In genomic region chr21:37620401-37620800, GRCh38 we compare ENCODE assay signal across 28 cellular contexts.
DNase-seq lines count a peak whose midpoint lies in the region; TF ChIP-seq lines count a peak whose summit lies in the region.
"Had no signal": no experiment of that assay in that cellular context is flagged by ENCODE, and none has a peak within 500 bp of the region (broad histone marks: within the 10 kb centered on the region; RNA-seq: fewer than 3 reads in every experiment).

No MANE protein-coding gene starts in this region.

- H3K27me3 Mint-ChIP-seq in MCF 10A (ENCODE audit: insufficient read depth, unreplicated experiment): no peaks in the 10 kb centered on the region

- H3K36me3 ChIP-seq in mammary epithelial cell (ENCODE audit: insufficient read depth, low read length): no peaks in the 10 kb centered on the region
- H3K36me3 ChIP-seq: BLaER1 treated with 17β-estradiol and CSF1 and Interleukin-3, amounts not matched to agents 10 nM and 100 nM; SJSA1 had no signal

- dilution Hi-C loops in mammary epithelial cell (cut with HindIII; ENCODE audit: low sequenced_read_pairs): no loop called here

- POLR2A ChIA-PET in MCF 10A (lab: Yijun Ruan, JAX): interaction anchor here (0.8 to 2.2 kb wide), 5 partner anchors 11 to 145 kb away, joined by 3 to 13 read pairs (median 3); no protein-coding TSS in a partner anchor

- H3K9me3 ChIP-seq in mammary epithelial cell (replicated peaks; ENCODE audit: insufficient read depth, low read length): no peaks in the 10 kb centered on the region
- H3K9me3 ChIP-seq: SJSA1 had no signal

- no peaks in the 10 kb centered on the region for H3K27me3 ChIP-seq in mammary epithelial cell (ENCODE audit: insufficient read depth, low read length)
- H3K27me3 ChIP-seq: BLaER1 treated with 17β-estradiol and CSF1 and Interleukin-3, amounts not matched to agents 10 nM and 100 nM had no signal

- peaks cover 5% of the 10 kb centered on the region for H3K4me1 ChIP-seq in mammary epithelial cell (ENCODE audit: insufficient read depth, low read length)
- H3K4me1 ChIP-seq: BLaER1 treated with 17β-estradiol and CSF1 and Interleukin-3, amounts not matched to agents 10 nM and 100 nM; SJSA1 had no signal

- H4K20me1 ChIP-seq in mammary epithelial cell (ENCODE audit: insufficient read depth, low read length): no peaks in the 10 kb centered on the region
- H4K20me1 ChIP-seq: BLaER1 treated with 17β-estradiol and CSF1 and Interleukin-3, amounts not matched to agents 10 nM and 100 nM had no signal

- no peaks in the 10 kb centered on the region for H3K36me3 Mint-ChIP-seq in MCF 10A (ENCODE audit: insufficient read depth, unreplicated experiment)
- H3K36me3 Mint-ChIP-seq: IgD-negative memory B cell had no signal

- no peak overlapping the region for H3K27ac Mint-ChIP-seq in MCF 10A (ENCODE audit: low read depth, unreplicated experiment)
- H3K27ac Mint-ChIP-seq: CD4-positive, alpha-beta T cell; IgD-negative memory B cell had no signal

- no peaks in the 10 kb centered on the region for H3K79me2 ChIP-seq in mammary epithelial cell (ENCODE audit: insufficient read depth, low read length)

- H3K27ac ChIP-seq in mammary epithelial cell (ENCODE audit: insufficient read depth, low read depth, low read length): no peak overlapping the region
- H3K27ac ChIP-seq: 22Rv1; BLaER1 treated with 17β-estradiol and CSF1 and Interleukin-3, amounts not matched to agents 10 nM and 100 nM; HL-60; KMS-11; PC-9; SJSA1 had no signal

- intact Hi-C loops in MCF 10A (cut with micrococcal nuclease): no loop called here
- intact Hi-C loops in mammary epithelial cell (cut with micrococcal nuclease): no loop called here

- DNase-seq in MCF 10A (ENCODE audit: unreplicated experiment) (peak; percentile 28), mammary epithelial cell (no peak), M059J (ENCODE audit: low read depth) (peak; percentile 20), fibroblast of the aortic adventitia (ENCODE audit: low read depth) (peak; percentile 66), stromal cell of bone marrow (ENCODE audit: low read depth) (peak; percentile 38), kidney glomerular epithelial cell (lab: John Stamatoyannopoulos, UW) (no peak), middle frontal gyrus (ENCODE audit: extremely low spot score, low spot score) (no peak), NCI-H2029 (lab: John Stamatoyannopoulos, UW) (no peak)
- DNase-seq: CD4-positive, alpha-beta T cell; COR-L47; DMS53; GDM1; MV-4-11; NCI-H1105 treated with DMSO at 0.1 percent for 48 hours; NCI-H146; NCI-H1930; NCI-H446 treated with DMSO at 0.1 percent for 48 hours; NCI-H526; NCI-H82; NK-92 treated with Interleukin-12 subunit alpha and Interleukin-12 subunit beta, amount 100 ng/mL, for 24 hours; PC-9 had no signal

- no peaks in the 10 kb centered on the region for H3K9me3 Mint-ChIP-seq in MCF 10A (ENCODE audit: unreplicated experiment)
- H3K9me3 Mint-ChIP-seq: CD4-positive, alpha-beta T cell had no signal

- TF ChIP-seq CTCF in MCF 10A (IDR thresholded peaks at IDR 0.05; ENCODE audit: unreplicated experiment) (no peak), mammary epithelial cell (conservative IDR thresholded peaks at IDR 0.05 in 1 of 2, IDR thresholded peaks at IDR 0.05 in 1 of 2; ENCODE audit: extremely low read depth in 1 of 2, insufficient read depth in 1 of 2, low read depth in 1 of 2, low read length in 2 of 2) (no peak), fibroblast of the aortic adventitia (IDR thresholded peaks at IDR 0.05; ENCODE audit: insufficient read depth, low read length) (no peak)

- no peak overlapping the region for H3K9ac ChIP-seq in mammary epithelial cell (ENCODE audit: insufficient read depth, low read length)
- H3K9ac ChIP-seq: BLaER1 treated with 17β-estradiol and CSF1 and Interleukin-3, amounts not matched to agents 10 nM and 100 nM; KMS-11 had no signal

- CTCF ChIA-PET in MCF 10A (lab: Yijun Ruan, JAX): interaction anchor here (0.6 to 1.9 kb wide), 7 partner anchors 18 to 551 kb away, joined by 3 to 9 read pairs (median 3); no protein-coding TSS in a partner anchor
- CTCF ChIA-PET in mammary epithelial cell (lab: Charles Lee; ENCODE audit: low non-redundant PET): no interaction called here

- H3K4me2 ChIP-seq in mammary epithelial cell (ENCODE audit: insufficient read depth, low read depth, low read length): no peak overlapping the region
- H3K4me2 ChIP-seq: BLaER1 treated with 17β-estradiol and CSF1 and Interleukin-3, amounts not matched to agents 10 nM and 100 nM; KMS-11; PC-9 had no signal

- H2AFZ ChIP-seq in mammary epithelial cell (ENCODE audit: low read depth, low read length): no peak overlapping the region
- H2AFZ ChIP-seq: PC-9 had no signal

- peaks cover 9% of the 10 kb centered on the region for H3K4me1 Mint-ChIP-seq in MCF 10A (ENCODE audit: insufficient read depth, unreplicated experiment)
- H3K4me1 Mint-ChIP-seq: IgD-negative memory B cell had no signal

- no peak overlapping the region for H3K4me3 Mint-ChIP-seq in MCF 10A (ENCODE audit: unreplicated experiment)
- H3K4me3 Mint-ChIP-seq: CD4-positive, alpha-beta T cell; IgD-negative memory B cell had no signal

- H3K4me3 ChIP-seq in mammary epithelial cell (replicated peaks in 1 of 3; ENCODE audit: insufficient read depth in 1 of 3, low read depth in 2 of 3, low read length in 3 of 3): no peak overlapping the region
- H3K4me3 ChIP-seq in fibroblast of the aortic adventitia (ENCODE audit: low read depth, low read length): no peak overlapping the region
- H3K4me3 ChIP-seq: BLaER1 treated with 17β-estradiol and CSF1 and Interleukin-3, amounts not matched to agents 10 nM and 100 nM; GM12878; PC-9; SJSA1 had no signal

- in situ Hi-C loops in mammary epithelial cell (cut with MboI; ENCODE audit: low sequenced_read_pairs in 2 of 2): no loop called here

- BruUV-seq in MCF 10A (replicated peaks; lab: Mats Ljungman, UMichigan) (no TSS peak), mammary epithelial cell (replicated peaks; lab: Mats Ljungman, UMichigan) (no TSS peak)

Comparison
In these comparisons a context has a peak if more than half of its experiments do, and no peak if none do; other contexts are left out.
1. DNase-seq: peak in MCF 10A (single experiment), M059J (single experiment), fibroblast of the aortic adventitia (single experiment) and stromal cell of bone marrow (single experiment); none in mammary epithelial cell (single experiment), kidney glomerular epithelial cell (single experiment), middle frontal gyrus (single experiment) and NCI-H2029 (single experiment).